Comparison of ENCODE assay signal across 8 cellular contexts in the genomic region with DNA sequence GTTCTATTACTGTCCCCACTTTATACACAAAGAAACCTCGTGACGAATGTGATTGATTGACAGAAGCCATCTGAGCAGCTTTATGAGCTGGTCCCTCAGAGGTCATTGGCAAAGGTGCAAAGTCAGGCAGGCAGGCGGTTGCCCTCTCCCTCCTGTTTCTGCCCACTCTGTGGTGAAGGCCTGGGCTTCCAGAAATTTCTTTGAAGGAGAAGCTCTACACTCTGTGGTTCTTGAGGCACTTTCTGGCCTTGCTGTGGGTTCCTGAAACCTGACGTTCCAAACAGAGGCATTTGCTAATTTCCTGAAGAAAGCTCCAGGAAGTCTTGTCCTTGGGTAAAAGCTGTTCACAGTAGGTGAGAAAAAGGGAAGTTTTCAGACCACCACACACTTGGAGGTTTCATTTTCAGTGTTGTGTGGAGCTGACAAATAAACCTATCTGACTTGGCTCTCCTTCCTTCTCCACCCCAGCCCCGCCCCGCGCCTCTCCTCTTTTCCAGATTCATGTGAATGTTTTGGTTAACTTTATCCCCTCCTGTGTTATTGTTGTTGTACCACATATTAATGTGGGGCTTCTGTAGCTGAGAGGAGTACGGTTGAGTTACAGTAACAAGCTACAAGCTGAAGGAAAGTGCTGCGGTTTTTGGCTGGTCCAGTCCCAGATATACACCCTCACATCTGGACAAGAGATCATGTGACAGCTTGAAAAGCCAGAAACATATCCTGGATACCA.
DNase-seq lines count a peak whose midpoint lies in the region; ATAC-seq, FAIRE-seq and TF ChIP-seq lines count a peak whose summit lies in the region.

No MANE protein-coding gene starts in this region.

- in situ Hi-C loops in mammary epithelial cell (cut with MboI; ENCODE audit: low sequenced_read_pairs in 2 of 2), result no loop called here

- H3K27me3 ChIP-seq in KMS-11 (ENCODE audit: insufficient read depth, low read depth) (no peaks in the 10 kb centered on the region), mammary epithelial cell (ENCODE audit: insufficient read depth, low read length) (no peaks in the 10 kb centered on the region), skeletal muscle satellite cell (ENCODE audit: control insufficient read depth, insufficient read depth, low read length) (no peaks in the 10 kb centered on the region)

- WGBS in mammary epithelial cell (ENCODE audit: low coverage, missing lambda C conversion rate), result 63% methylated on average over 9 of the region's 9 CpGs

- peaks cover 54% of the 10 kb centered on the region for H3K4me1 ChIP-seq in KMS-11 (ENCODE audit: low read depth, poor library complexity, severe bottlenecking)
- H3K4me1 ChIP-seq in mammary epithelial cell (ENCODE audit: insufficient read depth, low read length), result no peaks in the 10 kb centered on the region
- peaks cover 8% of the 10 kb centered on the region for H3K4me1 ChIP-seq in skeletal muscle satellite cell (ENCODE audit: control insufficient read depth, insufficient read depth, low read length)

- peak; percentile 61 for ATAC-seq in GM19463 (IDR thresholded peaks at IDR 0.05; ENCODE audit: unreplicated experiment)

- TF ChIP-seq CTCF in KMS-11 (conservative IDR thresholded peaks at IDR 0.05; ENCODE audit: low read depth, low read length) (no peak), mammary epithelial cell (conservative IDR thresholded peaks at IDR 0.05 in 1 of 2, IDR thresholded peaks at IDR 0.05 in 1 of 2; ENCODE audit: extremely low read depth in 1 of 2, insufficient read depth in 1 of 2, low read depth in 1 of 2, low read length in 2 of 2) (no peak), D721Med (IDR thresholded peaks at IDR 0.05; ENCODE audit: insufficient read depth, missing control alignments) (no peak)

- peak; percentile 82 to 93 for DNase-seq in AML-193 (lab: John Stamatoyannopoulos, UW)
- no peak for DNase-seq in mammary epithelial cell
- no peak for DNase-seq in NK-92 treated with Interleukin-12 subunit alpha and Interleukin-12 subunit beta, amount 100 ng/mL, for 24 hours (lab: John Stamatoyannopoulos, UW)
- DNase-seq in effector CD4-positive, alpha-beta T cell, result no peak
- no peak for DNase-seq in D721Med (ENCODE audit: insufficient read length, low spot score)

- H2AFZ ChIP-seq in KMS-11 (ENCODE audit: low read depth) (no peak overlapping the region; the same call in 1 of the 2 replicates), mammary epithelial cell (ENCODE audit: low read depth, low read length) (peak overlapping the region; percentile 51)

- FAIRE-seq in D721Med (lab: Jason Lieb, UNC), result no peak

- H4K20me1 ChIP-seq in KMS-11 (ENCODE audit: insufficient read depth) (no peaks in the 10 kb centered on the region), mammary epithelial cell (ENCODE audit: insufficient read depth, low read length) (no peaks in the 10 kb centered on the region)

- H3K36me3 ChIP-seq in KMS-11 (ENCODE audit: insufficient read depth), result no peaks in the 10 kb centered on the region
- no peaks in the 10 kb centered on the region for H3K36me3 ChIP-seq in mammary epithelial cell (ENCODE audit: insufficient read depth, low read length)
- no peaks in the 10 kb centered on the region for H3K36me3 ChIP-seq in skeletal muscle satellite cell (ENCODE audit: insufficient read depth, low read length)

- H3K9ac ChIP-seq in KMS-11, result no peak overlapping the region
- H3K9ac ChIP-seq in mammary epithelial cell (ENCODE audit: insufficient read depth, low read length), result no peak overlapping the region
- no peak overlapping the region for H3K9ac ChIP-seq in skeletal muscle satellite cell (ENCODE audit: low read depth, low read length)

- dilution Hi-C loops in mammary epithelial cell (cut with HindIII; ENCODE audit: low sequenced_read_pairs), result no loop called here

- H3K27ac ChIP-seq in KMS-11, result peak overlapping the region; percentile 22; the same call in 1 of the 2 replicates
- no peak overlapping the region for H3K27ac ChIP-seq in mammary epithelial cell (ENCODE audit: insufficient read depth, low read depth, low read length)

- no peak overlapping the region for H3K4me3 ChIP-seq in KMS-11 (IDR thresholded peaks at IDR 0.05; ENCODE audit: insufficient read depth, low read depth, low read length)
- H3K4me3 ChIP-seq in mammary epithelial cell (replicated peaks in 1 of 3; ENCODE audit: insufficient read depth in 1 of 3, low read depth in 2 of 3, low read length in 3 of 3), result no peak overlapping the region
- no peak overlapping the region for H3K4me3 ChIP-seq in skeletal muscle satellite cell (ENCODE audit: low read length)

- H3K4me2 ChIP-seq in KMS-11 (peak overlapping the region; percentile 62; the same call in 1 of the 2 replicates), mammary epithelial cell (ENCODE audit: insufficient read depth, low read depth, low read length) (no peak overlapping the region), skeletal muscle satellite cell (ENCODE audit: low read length) (peak overlapping the region; percentile 14)

- CTCF ChIA-PET in mammary epithelial cell (lab: Charles Lee; ENCODE audit: low non-redundant PET), result no interaction called here

- BruUV-seq in mammary epithelial cell (replicated peaks; lab: Mats Ljungman, UMichigan), result no TSS peak

- H3K9me3 ChIP-seq in mammary epithelial cell (replicated peaks; ENCODE audit: insufficient read depth, low read length) (no peaks in the 10 kb centered on the region), skeletal muscle satellite cell (replicated peaks; ENCODE audit: low read length) (no peaks in the 10 kb centered on the region)

- no peaks in the 10 kb centered on the region for H3K79me2 ChIP-seq in KMS-11 (ENCODE audit: insufficient read depth, low read depth)
- no peaks in the 10 kb centered on the region for H3K79me2 ChIP-seq in mammary epithelial cell (ENCODE audit: insufficient read depth, low read length)

- intact Hi-C loops in mammary epithelial cell (cut with micrococcal nuclease), result no loop called here

Comparison
In these comparisons a context has a peak if more than half of its experiments do, and no peak if none do; other contexts are left out.
1. DNase-seq: peak in AML-193 (2 of 2); none in mammary epithelial cell (single experiment), NK-92 treated with Interleukin-12 subunit alpha and Interleukin-12 subunit beta, amount 100 ng/mL, for 24 hours (single experiment), effector CD4-positive, alpha-beta T cell (single experiment) and D721Med (single experiment).